Comparison of ENCODE assay signal across 8 cellular contexts in genomic region chr9:25716220-25716872, GRCh38. TPM values are rescaled to one million over a fixed set of nuclear protein-coding genes. Genes with fewer than 3 reads are reported as not detected.
DNase-seq lines count a peak whose midpoint lies in the region; ATAC-seq, FAIRE-seq and TF ChIP-seq lines count a peak whose summit lies in the region.

No MANE protein-coding gene starts in this region.

- no peaks in the 10 kb centered on the region for H3K36me3 ChIP-seq in pancreas

- no peaks in the 10 kb centered on the region for H3K4me1 Mint-ChIP-seq in activated CD4-positive, alpha-beta T cell treated with anti-CD3 and anti-CD28 coated beads, Interleukin-2, amount 10 ng/mL, durations not matched to agents 24 days and 14 days

- peak overlapping the region in 1 of 4 donors; percentile 7 for H3K4me3 ChIP-seq in pancreas

- peak; percentile 77 for TF ChIP-seq CTCF in RWPE1 (conservative IDR thresholded peaks at IDR 0.05; ENCODE audit: low read depth)
- TF ChIP-seq CTCF in pancreas (IDR thresholded peaks at IDR 0.05): peak in 2 of 4 donors; percentile 30 to 37

- H3K27me3 Mint-ChIP-seq in activated CD4-positive, alpha-beta T cell treated with anti-CD3 and anti-CD28 coated beads, Interleukin-2, amount 10 ng/mL, durations not matched to agents 24 days and 14 days: no peaks in the 10 kb centered on the region

- POLR2A ChIA-PET in RWPE1 (lab: Yijun Ruan, JAX; ENCODE audit: low non-redundant PET): no interaction called here

- peaks cover 4% of the 10 kb centered on the region for H3K9me3 Mint-ChIP-seq in activated CD4-positive, alpha-beta T cell treated with anti-CD3 and anti-CD28 coated beads, Interleukin-2, amount 10 ng/mL, durations not matched to agents 24 days and 14 days

- intact Hi-C loops in pancreas (cut with DNase I): no loop called here
- intact Hi-C loops in activated CD4-positive, alpha-beta T cell treated with anti-CD3 and anti-CD28 coated beads, Interleukin-2, amount 10 ng/mL, durations not matched to agents 24 days and 14 days (cut with micrococcal nuclease): no loop called here

- DNase-seq in RWPE1 (ENCODE audit: low spot score): peak; percentile 51
- peak; percentile 47 for DNase-seq in fibroblast of the conjunctiva (ENCODE audit: low read depth)
- DNase-seq in pancreas: peak in 4 of 6 donors; percentile 28 to 54 (median 44)
- no peak for DNase-seq in NCI-H510A treated with DMSO at 0.1 percent for 48 hours (lab: John Stamatoyannopoulos, UW)
- DNase-seq in activated CD4-positive, alpha-beta T cell treated with anti-CD3 and anti-CD28 coated beads, Interleukin-2, amount 10 ng/mL, durations not matched to agents 24 days and 14 days: no peak
- DNase-seq in T1000 (lab: John Stamatoyannopoulos, UW): no peak

- CTCF ChIA-PET in RWPE1 (lab: Yijun Ruan, JAX): interaction anchor here (0.6 to 0.7 kb wide), 3 partner anchors 10 to 662 kb away, joined by 3 to 4 read pairs (median 3); no protein-coding TSS in a partner anchor

- H3K27me3 ChIP-seq in pancreas: no peaks in the 10 kb centered on the region

- H3K27ac ChIP-seq in RWPE1 (no peak overlapping the region), pancreas (no peak overlapping the region)

- no peaks in the 10 kb centered on the region for H3K36me3 Mint-ChIP-seq in activated CD4-positive, alpha-beta T cell treated with anti-CD3 and anti-CD28 coated beads, Interleukin-2, amount 10 ng/mL, durations not matched to agents 24 days and 14 days (ENCODE audit: low read depth)

- peaks cover 0 to 6% (median 0%) of the 10 kb centered on the region in 3 donors for H3K4me1 ChIP-seq in pancreas

- H3K9me3 ChIP-seq in pancreas: no peaks in the 10 kb centered on the region

- no peak for FAIRE-seq in pancreas (lab: Jason Lieb, UNC)

- H3K4me3 Mint-ChIP-seq in activated CD4-positive, alpha-beta T cell treated with anti-CD3 and anti-CD28 coated beads, Interleukin-2, amount 10 ng/mL, durations not matched to agents 24 days and 14 days: no peak overlapping the region

- 35 to 38% methylated on average over 6 of the region's 6 CpGs for WGBS in pancreas, 2 donors

- no peak overlapping the region for H3K27ac Mint-ChIP-seq in activated CD4-positive, alpha-beta T cell treated with anti-CD3 and anti-CD28 coated beads, Interleukin-2, amount 10 ng/mL, durations not matched to agents 24 days and 14 days

- ATAC-seq in HG03432 (IDR thresholded peaks at IDR 0.05; ENCODE audit: unreplicated experiment) (peak; percentile 55), pancreas (peak; percentile 86 to 100 (median 99)), GM18519 (IDR thresholded peaks at IDR 0.05; ENCODE audit: low FRiP score, unreplicated experiment) (no peak)

RNA-seq across cellular contexts. Expression of gene TUSC1, which starts 38.1 kb away (rescaled TPM):
- total RNA-seq in pancreas: 1 to 10 TPM; 4.6 to 6.6 (median 5.2) TPM
- polyA plus RNA-seq in pancreas: 1 to 10 TPM; 2.9 to 8.5 TPM
- total RNA-seq in activated CD4-positive, alpha-beta T cell treated with anti-CD3 and anti-CD28 coated beads, Interleukin-2, amount 10 ng/mL, durations not matched to agents 24 days and 14 days: 0.42 and 0.50 TPM in 2 replicates

Comparison
In these comparisons a context has a peak if more than half of its experiments do, and no peak if none do; other contexts are left out.
1. DNase-seq: peak in RWPE1 (single experiment), fibroblast of the conjunctiva (single experiment) and pancreas (4 of 6); none in NCI-H510A treated with DMSO at 0.1 percent for 48 hours (single experiment), activated CD4-positive, alpha-beta T cell treated with anti-CD3 and anti-CD28 coated beads, Interleukin-2, amount 10 ng/mL, durations not matched to agents 24 days and 14 days (single experiment) and T1000 (single experiment).